15 cellular contexts compared by ENCODE assay signal in genomic region chr3:129442947-129443346, GRCh38. TPM values are rescaled to one million over a fixed set of nuclear protein-coding genes. Genes with fewer than 3 reads are reported as not detected.
DNase-seq lines count a peak whose midpoint lies in the region; ATAC-seq and TF ChIP-seq lines count a peak whose summit lies in the region.
"Had no signal": no experiment of that assay in that cellular context is flagged by ENCODE, and none has a peak within 500 bp of the region (broad histone marks: within the 10 kb centered on the region; RNA-seq: fewer than 3 reads in every experiment).

No MANE protein-coding gene starts in this region.

- no peaks in the 10 kb centered on the region for H3K27me3 ChIP-seq in naive thymus-derived CD4-positive, alpha-beta T cell (ENCODE audit: control insufficient read depth in 2 of 2, insufficient read depth in 2 of 2, low read length in 2 of 2)
- H3K27me3 ChIP-seq in transverse colon, result no peaks in the 10 kb centered on the region

- TF ChIP-seq CTCF in transverse colon (IDR thresholded peaks at IDR 0.05), result no peak

- DNase-seq in activated naive CD4-positive, alpha-beta T cell treated with anti-CD3 and anti-CD28 coated beads, Interleukin-2, amount 50 U/mL, for 72 hours (ENCODE audit: low spot score in 2 of 2), result no peak
- DNase-seq in activated T-helper 2 cell treated with anti-CD3 and anti-CD28 coated beads, Interferon-gamma antibody, Interleukin-2, Interleukin-4, amounts not matched to agents 10 μg/mL and 5 μg/mL and 100 μg/mL, durations not matched to agents 14 hours and 24 hours and 36 hours (ENCODE audit: low spot score), result no peak
- no peak for DNase-seq in naive thymus-derived CD4-positive, alpha-beta T cell
- DNase-seq in transverse colon, result no peak
- DNase-seq in activated effector memory CD4-positive, alpha-beta T cell treated with Interleukin-2 at 50 U/mL for 16 hours, result no peak
- DNase-seq: EL, NCI-H1436, NCI-H69 had no signal

- no peak for ATAC-seq in activated naive CD4-positive, alpha-beta T cell treated with anti-CD3 and anti-CD28 coated beads, Interleukin-2, amount 50 U/mL, for 72 hours
- ATAC-seq in naive thymus-derived CD4-positive, alpha-beta T cell, result no peak
- no peak for ATAC-seq in GM19328 (IDR thresholded peaks at IDR 0.05; ENCODE audit: unreplicated experiment)
- ATAC-seq in HG03378 (IDR thresholded peaks at IDR 0.05; ENCODE audit: unreplicated experiment), result no peak
- ATAC-seq: K562, sciatic nerve had no signal

- peaks cover 43% of the 10 kb centered on the region for H3K4me1 Mint-ChIP-seq in activated naive CD4-positive, alpha-beta T cell treated with anti-CD3 and anti-CD28 coated beads, Interleukin-2, amount 50 U/mL, for 24 hours
- peaks cover 35% of the 10 kb centered on the region for H3K4me1 Mint-ChIP-seq in activated T-helper 2 cell treated with anti-CD3 and anti-CD28 coated beads, Interferon-gamma antibody, Interleukin-2, Interleukin-4, amounts not matched to agents 10 μg/mL and 5 μg/mL and 100 μg/mL, durations not matched to agents 14 hours and 24 hours and 36 hours (ENCODE audit: low read depth)
- H3K4me1 Mint-ChIP-seq in naive thymus-derived CD4-positive, alpha-beta T cell, result peaks cover 27 to 59% (median 46%) of the 10 kb centered on the region in 7 donors

- no peak overlapping the region for H3K4me3 ChIP-seq in naive thymus-derived CD4-positive, alpha-beta T cell (ENCODE audit: low read length)
- H3K4me3 ChIP-seq in transverse colon, result no peak overlapping the region
- H3K4me3 ChIP-seq: K562 had no signal

- no peak for TF ChIP-seq POLR2A in transverse colon (IDR thresholded peaks at IDR 0.05)

- CTCF ChIA-PET in naive thymus-derived CD4-positive, alpha-beta T cell (lab: Charles Lee), result no interaction called here

- peak overlapping the region; percentile 95 for H3K27ac ChIP-seq in naive thymus-derived CD4-positive, alpha-beta T cell (ENCODE audit: low read depth, low read length)
- peak overlapping the region in 3 of 4 donors; percentile 92 to 96 (median 93) for H3K27ac ChIP-seq in transverse colon
- H3K27ac ChIP-seq: RWPE1 had no signal

- intact Hi-C loops in activated T-helper 2 cell treated with anti-CD3 and anti-CD28 coated beads, Interferon-gamma antibody, Interleukin-2, Interleukin-4, amounts not matched to agents 10 μg/mL and 5 μg/mL and 100 μg/mL, durations not matched to agents 14 hours and 24 hours and 36 hours (cut with micrococcal nuclease), result loop anchor here (5.0 kb wide), 2 partner anchors 261 to 321 kb away; partner anchors contain the start of genes CNBP and RAB43
- intact Hi-C loops in naive thymus-derived CD4-positive, alpha-beta T cell (cut with micrococcal nuclease), result loop anchor here (5.0 kb wide), 4 partner anchors 321 to 1321 kb away; partner anchors contain the start of genes PIK3R4 (in 1 of the 2), RAB43 (in 1 of the 2) and RUVBL1 (in 1 of the 2)
- intact Hi-C loops in transverse colon (cut with DNase I; ENCODE audit: low total_unique reads), result no loop called here

- no peak for TF ChIP-seq EP300 in transverse colon (IDR thresholded peaks at IDR 0.05; ENCODE audit: low read depth)

- no peaks in the 10 kb centered on the region for H3K36me3 Mint-ChIP-seq in activated naive CD4-positive, alpha-beta T cell treated with anti-CD3 and anti-CD28 coated beads, Interleukin-2, amount 50 U/mL, for 24 hours
- peaks cover 13 to 18% of the 10 kb centered on the region in 2 donors for H3K36me3 Mint-ChIP-seq in activated naive CD4-positive, alpha-beta T cell treated with anti-CD3 and anti-CD28 coated beads, Interleukin-2, amount 50 U/mL, for 72 hours
- H3K36me3 Mint-ChIP-seq in activated T-helper 2 cell treated with anti-CD3 and anti-CD28 coated beads, Interferon-gamma antibody, Interleukin-2, Interleukin-4, amounts not matched to agents 10 μg/mL and 5 μg/mL and 100 μg/mL, durations not matched to agents 14 hours and 24 hours and 36 hours (ENCODE audit: low read depth), result peaks cover 14% of the 10 kb centered on the region
- peaks cover under 1 to 5% (median 1%) of the 10 kb centered on the region in 5 donors for H3K36me3 Mint-ChIP-seq in naive thymus-derived CD4-positive, alpha-beta T cell

- H3K4me1 ChIP-seq in naive thymus-derived CD4-positive, alpha-beta T cell (ENCODE audit: control insufficient read depth in 2 of 2, insufficient read depth in 2 of 2, low read length in 2 of 2), result peaks cover 19 to 31% of the 10 kb centered on the region in 2 donors
- peaks cover 15 to 36% (median 25%) of the 10 kb centered on the region in 4 donors for H3K4me1 ChIP-seq in transverse colon

- H3K4me3 Mint-ChIP-seq in activated naive CD4-positive, alpha-beta T cell treated with anti-CD3 and anti-CD28 coated beads, Interleukin-2, amount 50 U/mL, for 24 hours, result no peak overlapping the region
- H3K4me3 Mint-ChIP-seq in activated T-helper 2 cell treated with anti-CD3 and anti-CD28 coated beads, Interferon-gamma antibody, Interleukin-2, Interleukin-4, amounts not matched to agents 10 μg/mL and 5 μg/mL and 100 μg/mL, durations not matched to agents 14 hours and 24 hours and 36 hours (ENCODE audit: low read depth), result no peak overlapping the region
- H3K4me3 Mint-ChIP-seq in naive thymus-derived CD4-positive, alpha-beta T cell, result peak overlapping the region in 6 of 10 donors; percentile 10 to 93 (median 32)

- in situ Hi-C loops in transverse colon (cut with MboI; ENCODE audit: low pct_ligation_motif_present in 1 of 4, low pct_unique_long_range_greater_than_20kb in 1 of 4, low sequenced_read_pairs in 3 of 4), result no loop called here

- H3K27ac Mint-ChIP-seq in activated naive CD4-positive, alpha-beta T cell treated with anti-CD3 and anti-CD28 coated beads, Interleukin-2, amount 50 U/mL, for 24 hours, result peak overlapping the region; percentile 85
- H3K27ac Mint-ChIP-seq in activated naive CD4-positive, alpha-beta T cell treated with anti-CD3 and anti-CD28 coated beads, Interleukin-2, amount 50 U/mL, for 72 hours, result peak overlapping the region in 1 of 2 donors; percentile 95
- peak overlapping the region; percentile 9 for H3K27ac Mint-ChIP-seq in activated T-helper 2 cell treated with anti-CD3 and anti-CD28 coated beads, Interferon-gamma antibody, Interleukin-2, Interleukin-4, amounts not matched to agents 10 μg/mL and 5 μg/mL and 100 μg/mL, durations not matched to agents 14 hours and 24 hours and 36 hours
- peak overlapping the region; percentile 18 to 99 (median 96) for H3K27ac Mint-ChIP-seq in naive thymus-derived CD4-positive, alpha-beta T cell

- POLR2A ChIA-PET in naive thymus-derived CD4-positive, alpha-beta T cell (lab: Charles Lee), result interaction anchor here (0.6 to 4.4 kb wide), 3 partner anchors 10 to 691 kb away, joined by 3 to 37 read pairs (median 4); a partner anchor contains a TSS

- H3K9me3 ChIP-seq in naive thymus-derived CD4-positive, alpha-beta T cell (ENCODE audit: control insufficient read depth in 2 of 3, low read length in 3 of 3), result no peaks in the 10 kb centered on the region
- no peaks in the 10 kb centered on the region for H3K9me3 ChIP-seq in transverse colon

- peaks cover 0 to 6% (median 0%) of the 10 kb centered on the region in 3 experiments for H3K36me3 ChIP-seq in naive thymus-derived CD4-positive, alpha-beta T cell (ENCODE audit: control insufficient read depth in 2 of 3, insufficient read depth in 3 of 3, low read length in 3 of 3)
- no peaks in the 10 kb centered on the region for H3K36me3 ChIP-seq in transverse colon

- H3K9me3 Mint-ChIP-seq in activated naive CD4-positive, alpha-beta T cell treated with anti-CD3 and anti-CD28 coated beads, Interleukin-2, amount 50 U/mL, for 24 hours, result no peaks in the 10 kb centered on the region
- no peaks in the 10 kb centered on the region for H3K9me3 Mint-ChIP-seq in activated naive CD4-positive, alpha-beta T cell treated with anti-CD3 and anti-CD28 coated beads, Interleukin-2, amount 50 U/mL, for 72 hours
- no peaks in the 10 kb centered on the region for H3K9me3 Mint-ChIP-seq in activated T-helper 2 cell treated with anti-CD3 and anti-CD28 coated beads, Interferon-gamma antibody, Interleukin-2, Interleukin-4, amounts not matched to agents 10 μg/mL and 5 μg/mL and 100 μg/mL, durations not matched to agents 14 hours and 24 hours and 36 hours
- peaks cover 0 to 4% (median 0%) of the 10 kb centered on the region in 11 donors for H3K9me3 Mint-ChIP-seq in naive thymus-derived CD4-positive, alpha-beta T cell

- no peaks in the 10 kb centered on the region for H3K27me3 Mint-ChIP-seq in activated naive CD4-positive, alpha-beta T cell treated with anti-CD3 and anti-CD28 coated beads, Interleukin-2, amount 50 U/mL, for 24 hours
- H3K27me3 Mint-ChIP-seq in activated T-helper 2 cell treated with anti-CD3 and anti-CD28 coated beads, Interferon-gamma antibody, Interleukin-2, Interleukin-4, amounts not matched to agents 10 μg/mL and 5 μg/mL and 100 μg/mL, durations not matched to agents 14 hours and 24 hours and 36 hours (ENCODE audit: low read depth), result no peaks in the 10 kb centered on the region
- no peaks in the 10 kb centered on the region for H3K27me3 Mint-ChIP-seq in naive thymus-derived CD4-positive, alpha-beta T cell

RNA-seq across cellular contexts. Expression of gene IFT122, which starts 2.9 kb away (rescaled TPM):
- 10 to 100 TPM; 29.5 to 39.8 TPM for total RNA-seq in activated naive CD4-positive, alpha-beta T cell treated with anti-CD3 and anti-CD28 coated beads, Interleukin-2, amount 50 U/mL, for 72 hours
- 15.7 and 17.6 TPM in 2 replicates for total RNA-seq in activated T-helper 2 cell treated with anti-CD3 and anti-CD28 coated beads, Interferon-gamma antibody, Interleukin-2, Interleukin-4, amounts not matched to agents 10 μg/mL and 5 μg/mL and 100 μg/mL, durations not matched to agents 14 hours and 24 hours and 36 hours
- total RNA-seq in naive thymus-derived CD4-positive, alpha-beta T cell, result 10 to 100 TPM; 16.6 to 25.2 (median 18.8) TPM
- polyA plus RNA-seq in naive thymus-derived CD4-positive, alpha-beta T cell, result 1 to 10 TPM; 3.3 to 9.8 TPM
- total RNA-seq in transverse colon, result 10 to 100 TPM; 15.0 to 77.6 (median 16.7) TPM

RNA-seq across cellular contexts. Expression of gene MBD4, which starts 3.2 kb away (rescaled TPM):
- total RNA-seq in activated naive CD4-positive, alpha-beta T cell treated with anti-CD3 and anti-CD28 coated beads, Interleukin-2, amount 50 U/mL, for 72 hours, result 10 to 100 TPM; 49.6 to 64.1 TPM
- total RNA-seq in activated T-helper 2 cell treated with anti-CD3 and anti-CD28 coated beads, Interferon-gamma antibody, Interleukin-2, Interleukin-4, amounts not matched to agents 10 μg/mL and 5 μg/mL and 100 μg/mL, durations not matched to agents 14 hours and 24 hours and 36 hours, result 41.9 and 45.9 TPM in 2 replicates
- total RNA-seq in naive thymus-derived CD4-positive, alpha-beta T cell, result 10 to 100 TPM; 37.9 to 56.6 (median 53.1) TPM
- polyA plus RNA-seq in naive thymus-derived CD4-positive, alpha-beta T cell, result 10 to 100 TPM; 45.2 to 46.9 TPM
- total RNA-seq in transverse colon, result 10 to 100 TPM; 15.0 to 34.4 (median 30.4) TPM

RNA-seq across cellular contexts. Expression of gene EFCAB12, which starts 14.5 kb away (rescaled TPM):
- total RNA-seq in activated naive CD4-positive, alpha-beta T cell treated with anti-CD3 and anti-CD28 coated beads, Interleukin-2, amount 50 U/mL, for 72 hours, result under 1 TPM; 0.82 to 0.93 TPM
- total RNA-seq in activated T-helper 2 cell treated with anti-CD3 and anti-CD28 coated beads, Interferon-gamma antibody, Interleukin-2, Interleukin-4, amounts not matched to agents 10 μg/mL and 5 μg/mL and 100 μg/mL, durations not matched to agents 14 hours and 24 hours and 36 hours, result 0.25 and 0.48 TPM in 2 replicates
- total RNA-seq in naive thymus-derived CD4-positive, alpha-beta T cell, result 1 to 10 TPM; 1.5 to 2.7 (median 2.3) TPM
- polyA plus RNA-seq in naive thymus-derived CD4-positive, alpha-beta T cell, result under 1 TPM in 1 of 2 donors, not detected in 1; 0.31 TPM
- total RNA-seq in transverse colon, result under 1 TPM in 2 of 4 donors, not detected in 2; 0.14 to 0.32 TPM
- total RNA-seq: urinary bladder had no signal

Comparison
In these comparisons a context has a peak if more than half of its experiments do, and no peak if none do; other contexts are left out.
1. H3K4me3 Mint-ChIP-seq: peak in naive thymus-derived CD4-positive, alpha-beta T cell (6 of 10); none in activated naive CD4-positive, alpha-beta T cell treated with anti-CD3 and anti-CD28 coated beads, Interleukin-2, amount 50 U/mL, for 24 hours (single experiment) and activated T-helper 2 cell treated with anti-CD3 and anti-CD28 coated beads, Interferon-gamma antibody, Interleukin-2, Interleukin-4, amounts not matched to agents 10 μg/mL and 5 μg/mL and 100 μg/mL, durations not matched to agents 14 hours and 24 hours and 36 hours (single experiment).